Comparison of ENCODE assay signal across 1 cellular context in the genomic region with DNA sequence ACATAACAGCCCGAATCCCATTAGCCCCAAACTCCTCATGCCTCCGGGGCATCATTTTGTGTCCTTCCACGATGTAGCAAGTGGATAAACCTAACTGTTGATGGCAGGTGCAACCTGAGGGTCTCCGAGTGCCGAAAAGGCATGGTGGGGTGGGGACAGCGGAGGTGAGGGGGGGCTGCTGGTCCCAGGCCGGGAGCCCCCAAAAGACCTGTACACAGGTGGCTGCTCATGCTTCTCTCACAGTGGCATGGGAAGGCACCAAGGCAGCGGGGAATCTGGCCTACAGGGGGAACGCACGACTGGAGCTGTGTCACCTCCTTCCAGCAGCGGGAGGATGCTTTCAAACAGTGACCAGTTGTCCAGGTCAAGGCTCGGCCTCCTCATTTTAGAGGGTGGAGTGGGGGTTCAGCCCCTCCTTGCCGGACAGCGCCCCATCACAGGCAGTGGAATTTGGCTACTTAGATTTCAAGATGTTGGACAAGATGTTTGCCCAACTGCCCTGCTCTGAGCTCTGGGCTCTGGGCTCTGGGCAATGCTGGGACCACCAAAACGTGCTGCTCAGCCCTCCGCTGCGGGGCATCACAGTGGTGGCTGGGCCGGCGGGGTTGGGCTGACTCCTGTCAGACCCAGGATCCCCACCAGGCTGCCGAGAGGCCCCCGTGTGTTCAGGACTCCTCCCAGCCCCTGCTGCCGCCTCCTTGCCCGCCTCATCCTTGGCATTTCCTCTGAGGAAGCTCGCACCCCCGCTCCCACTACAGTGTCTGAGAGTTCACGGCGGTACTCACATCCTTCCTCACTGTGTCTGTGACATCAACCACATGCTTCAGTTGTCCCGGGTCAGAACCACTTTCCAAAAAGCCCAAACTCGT.
TF ChIP-seq lines count a peak whose summit lies in the region.

No MANE protein-coding gene starts in this region.

TF ChIP-seq in Ishikawa, 13 proteins besides CTCF, POLR2A, EP300 and RAD21 (continued from another document):
- TF ChIP-seq, protein P1, sequence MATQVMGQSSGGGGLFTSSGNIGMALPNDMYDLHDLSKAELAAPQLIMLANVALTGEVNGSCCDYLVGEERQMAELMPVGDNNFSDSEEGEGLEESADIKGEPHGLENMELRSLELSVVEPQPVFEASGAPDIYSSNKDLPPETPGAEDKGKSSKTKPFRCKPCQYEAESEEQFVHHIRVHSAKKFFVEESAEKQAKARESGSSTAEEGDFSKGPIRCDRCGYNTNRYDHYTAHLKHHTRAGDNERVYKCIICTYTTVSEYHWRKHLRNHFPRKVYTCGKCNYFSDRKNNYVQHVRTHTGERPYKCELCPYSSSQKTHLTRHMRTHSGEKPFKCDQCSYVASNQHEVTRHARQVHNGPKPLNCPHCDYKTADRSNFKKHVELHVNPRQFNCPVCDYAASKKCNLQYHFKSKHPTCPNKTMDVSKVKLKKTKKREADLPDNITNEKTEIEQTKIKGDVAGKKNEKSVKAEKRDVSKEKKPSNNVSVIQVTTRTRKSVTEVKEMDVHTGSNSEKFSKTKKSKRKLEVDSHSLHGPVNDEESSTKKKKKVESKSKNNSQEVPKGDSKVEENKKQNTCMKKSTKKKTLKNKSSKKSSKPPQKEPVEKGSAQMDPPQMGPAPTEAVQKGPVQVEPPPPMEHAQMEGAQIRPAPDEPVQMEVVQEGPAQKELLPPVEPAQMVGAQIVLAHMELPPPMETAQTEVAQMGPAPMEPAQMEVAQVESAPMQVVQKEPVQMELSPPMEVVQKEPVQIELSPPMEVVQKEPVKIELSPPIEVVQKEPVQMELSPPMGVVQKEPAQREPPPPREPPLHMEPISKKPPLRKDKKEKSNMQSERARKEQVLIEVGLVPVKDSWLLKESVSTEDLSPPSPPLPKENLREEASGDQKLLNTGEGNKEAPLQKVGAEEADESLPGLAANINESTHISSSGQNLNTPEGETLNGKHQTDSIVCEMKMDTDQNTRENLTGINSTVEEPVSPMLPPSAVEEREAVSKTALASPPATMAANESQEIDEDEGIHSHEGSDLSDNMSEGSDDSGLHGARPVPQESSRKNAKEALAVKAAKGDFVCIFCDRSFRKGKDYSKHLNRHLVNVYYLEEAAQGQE (IDR thresholded peaks at IDR 0.05; ENCODE audit: low read depth): peak; percentile 16; the same call in 1 of the 2 replicates
- TF ChIP-seq EGR1 (IDR thresholded peaks at IDR 0.05): no peak
